Comparison of ENCODE assay signal across 1 cellular context in genomic region chr3:191768421-191768820, GRCh38.
TF ChIP-seq lines count a peak whose summit lies in the region.

No MANE protein-coding gene starts in this region.

TF ChIP-seq in HepG2, 621 proteins besides CTCF, POLR2A, EP300 and RAD21 (continued from another document):
- TF ChIP-seq MNT (IDR thresholded peaks at IDR 0.05) (no peak), GRHL1 (CRISPR knock-in tag; conservative IDR thresholded peaks at IDR 0.05) (no peak), DPF2 (CRISPR knock-in tag; IDR thresholded peaks at IDR 0.05; ENCODE audit: borderline replicate concordance, low read depth) (no peak), ZBTB2 (CRISPR knock-in tag; IDR thresholded peaks at IDR 0.05; ENCODE audit: low read depth) (no peak)
